ENCODE assay signal across 8 cellular contexts in the genomic region with DNA sequence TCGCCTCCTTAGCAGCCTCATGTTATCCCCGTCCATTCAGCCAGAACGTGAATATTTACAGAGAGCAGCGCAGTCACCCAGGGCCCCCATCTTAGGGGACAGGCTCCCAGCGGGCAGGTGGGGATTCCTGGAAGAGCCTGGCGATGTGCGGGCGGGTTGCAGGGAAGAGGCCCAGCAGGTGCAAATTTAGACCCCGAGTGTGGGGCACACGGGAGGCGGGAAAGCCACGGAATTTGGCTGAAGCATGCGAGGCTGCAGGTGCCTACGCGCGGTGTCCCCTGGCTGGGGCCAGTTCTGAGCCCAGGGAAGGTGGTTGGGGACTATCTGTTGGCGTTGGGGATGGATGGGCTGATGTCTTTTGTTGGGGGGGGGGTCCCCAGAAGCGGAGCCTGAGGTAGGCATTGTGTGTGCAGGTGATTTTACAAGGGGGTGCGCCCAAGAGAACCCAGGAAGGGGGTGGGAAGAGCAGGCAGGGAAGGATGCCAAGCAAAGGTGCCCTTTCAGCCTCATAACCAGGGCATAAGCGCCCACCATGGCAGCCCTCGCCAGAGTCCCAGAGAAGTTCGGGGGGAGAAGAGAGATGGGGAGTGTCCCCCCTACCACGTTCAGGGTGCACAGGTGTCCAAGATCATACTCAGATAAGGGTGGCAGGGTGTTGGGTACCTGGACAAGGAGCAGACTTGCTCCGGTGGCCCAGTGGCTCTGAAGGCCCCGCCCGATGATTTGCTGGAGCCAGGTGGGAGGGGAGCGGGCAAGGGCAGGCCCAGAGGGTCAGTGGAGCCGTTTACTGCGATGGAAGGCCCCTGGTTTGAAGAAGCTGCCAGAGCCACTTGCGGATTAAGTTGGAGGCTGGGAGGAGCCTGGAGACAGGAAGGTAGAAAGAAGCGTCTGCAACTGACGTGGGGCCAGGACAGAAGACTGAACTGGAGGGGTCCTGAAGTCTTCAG. TPM values are rescaled to one million over a fixed set of nuclear protein-coding genes. Genes with fewer than 3 reads are reported as not detected.
A peak's percentile ranks its signal among the peaks of the same experiment; 100 is the strongest.
DNase-seq lines count a peak whose midpoint lies in the region; ATAC-seq and TF ChIP-seq lines count a peak whose summit lies in the region.

No MANE protein-coding gene starts in this region.

- H3K4me3 ChIP-seq in WI38 (ENCODE audit: low read depth, low read length) (peak overlapping the region; percentile 87), hepatocyte (peak overlapping the region; percentile 84), skin epidermis (peak overlapping the region; percentile 84 to 100 (median 98))

- H4K5ac ChIP-seq in H9 (ENCODE audit: insufficient read length, low read depth, low read length) = no peak overlapping the region

- H3K4me1 Mint-ChIP-seq in H9 = peaks cover 19 to 23% of the 10 kb centered on the region in 2 experiments

- no peak overlapping the region for H3K9ac ChIP-seq in H9 (ENCODE audit: extremely low read depth, insufficient read length, low read length)

- no peak overlapping the region for H2BK12ac ChIP-seq in H9 (ENCODE audit: insufficient read length, low read depth, low read length)

- peak overlapping the region; percentile 74 to 94 for H3K4me3 Mint-ChIP-seq in H9

- H2AK5ac ChIP-seq in H9 (ENCODE audit: insufficient read length, low read length) = no peak overlapping the region

- H3K56ac ChIP-seq in H9 (ENCODE audit: insufficient read length, low read depth, low read length) = no peak overlapping the region

- H3K27ac ChIP-seq in H9 (ENCODE audit: insufficient read length, low read depth, low read length) (no peak overlapping the region), hepatocyte (peak overlapping the region; percentile 81), skin epidermis (peak overlapping the region in 17 of 21 experiments; percentile 90 to 99 (median 97))

- H3K27me3 ChIP-seq in H9 (ENCODE audit: insufficient read depth, low read length) = no peaks in the 10 kb centered on the region
- no peaks in the 10 kb centered on the region for H3K27me3 ChIP-seq in hepatocyte

- peaks cover 8% of the 10 kb centered on the region for H3K23me2 ChIP-seq in H9 (ENCODE audit: insufficient read length, low read depth, low read length, poor library complexity, severe bottlenecking)

- H3K4ac ChIP-seq in H9 (ENCODE audit: low read depth, low read length) = no peak overlapping the region

- H2BK5ac ChIP-seq in H9 (ENCODE audit: insufficient read length, low read length) = no peak overlapping the region

- H3K27me3 Mint-ChIP-seq in H9 (ENCODE audit: low read depth) = peaks cover 11% of the 10 kb centered on the region

- no peaks in the 10 kb centered on the region for H3K79me2 ChIP-seq in H9 (ENCODE audit: insufficient read depth, low read length)
- peaks cover 21% of the 10 kb centered on the region for H3K79me2 ChIP-seq in hepatocyte

- no peak overlapping the region for H3K18ac ChIP-seq in H9 (ENCODE audit: insufficient read length, low read depth, low read length)

- ATAC-seq in HG02610 (IDR thresholded peaks at IDR 0.05; ENCODE audit: unreplicated experiment) (no peak), GM19351 (IDR thresholded peaks at IDR 0.05; ENCODE audit: unreplicated experiment) (no peak), GM18858 (IDR thresholded peaks at IDR 0.05; ENCODE audit: unreplicated experiment) (no peak)

- H3K23ac ChIP-seq in H9 (ENCODE audit: insufficient read length, low read depth, low read length) = no peak overlapping the region

- no peak overlapping the region for H2BK120ac ChIP-seq in H9 (ENCODE audit: low read depth, low read length, poor library complexity, severe bottlenecking)

- peaks cover 5 to 7% of the 10 kb centered on the region in 2 experiments; a peak in 3 of 5 replicates for H3K9me3 Mint-ChIP-seq in H9

- no peak overlapping the region for H3T11ph ChIP-seq in H9 (ENCODE audit: low read length)

- H2BK15ac ChIP-seq in H9 (ENCODE audit: low read depth, low read length) = no peak overlapping the region

- TF ChIP-seq CTCF in H9 (conservative IDR thresholded peaks at IDR 0.05) (no peak), WI38 (IDR thresholded peaks at IDR 0.05; ENCODE audit: low read depth, low read length) (no peak), hepatocyte (IDR thresholded peaks at IDR 0.05; ENCODE audit: poor library complexity) (no peak)

- no peaks in the 10 kb centered on the region for H3K79me1 ChIP-seq in H9 (ENCODE audit: insufficient read depth, low read depth, low read length, poor library complexity, severe bottlenecking)

- H2AFZ ChIP-seq in H9 (ENCODE audit: low read length) (no peak overlapping the region), hepatocyte (no peak overlapping the region)

- H3K4me1 ChIP-seq in H9 (ENCODE audit: insufficient read depth, low read length) (no peaks in the 10 kb centered on the region), hepatocyte (ENCODE audit: insufficient read depth) (peaks cover 32% of the 10 kb centered on the region)

- no peak overlapping the region for H2BK20ac ChIP-seq in H9 (ENCODE audit: low read depth, low read length, poor library complexity, severe bottlenecking)

- H3K9me2 ChIP-seq in hepatocyte (replicated peaks; ENCODE audit: insufficient read depth) = no peaks in the 10 kb centered on the region

- H3K4me2 ChIP-seq in H9 (ENCODE audit: insufficient read depth, insufficient read length, low read length) = peak overlapping the region; percentile 80
- peak overlapping the region; percentile 90 for H3K4me2 ChIP-seq in hepatocyte

- no CpG with 5 or more reads among the region's 32 CpGs for whole genome bisulfite sequencing in H9 (ENCODE audit: extremely low coverage, insufficient read length, low lambda C conversion rate)
- WGBS in hepatocyte (ENCODE audit: low lambda C conversion rate, missing lambda C conversion rate) = 76% methylated on average over 31 of the region's 32 CpGs

- peaks cover 5% of the 10 kb centered on the region for H4K20me1 ChIP-seq in H9 (ENCODE audit: control insufficient read depth, insufficient read depth, insufficient read length)
- no peaks in the 10 kb centered on the region for H4K20me1 ChIP-seq in hepatocyte (ENCODE audit: insufficient read depth, poor library complexity, severe bottlenecking)

- H3K36me3 ChIP-seq in hepatocyte (replicated peaks; ENCODE audit: insufficient read depth, low read depth) = no peaks in the 10 kb centered on the region

- DNase-seq in H9 (no peak), hepatocyte (ENCODE audit: low spot score) (no peak)
- DNase-seq in activated effector memory CD4-positive, alpha-beta T cell treated with Interleukin-2 at 50 U/mL for 16 hours = no peak

- H4K91ac ChIP-seq in H9 (ENCODE audit: insufficient read length, low read depth, low read length) = no peak overlapping the region

- peaks cover 10 to 17% (median 10%) of the 10 kb centered on the region in 3 experiments; a peak in 6 of 7 replicates for H3K36me3 Mint-ChIP-seq in H9 (ENCODE audit: insufficient read depth in 1 of 3, low read depth in 3 of 3)

- no peak overlapping the region for H4K8ac ChIP-seq in H9 (replicated peaks; ENCODE audit: insufficient read length, low read depth, low read length)

- no peak overlapping the region; the same call in 1 of the 2 replicates for H3K14ac ChIP-seq in H9 (ENCODE audit: insufficient read depth, low read length)

- H3K9me3 ChIP-seq in H9 (ENCODE audit: control insufficient read depth, low read depth, low read length) (no peaks in the 10 kb centered on the region), hepatocyte (ENCODE audit: low read depth) (no peaks in the 10 kb centered on the region)

- H3K27ac Mint-ChIP-seq in H9 = peak overlapping the region in 2 of 3 experiments; percentile 89 to 90; a peak in 4 of 7 replicates

RNA-seq across cellular contexts. Expression of gene TPGS1, which starts 1.2 kb away (rescaled TPM):
- total RNA-seq in H9 (2021) = 7.4 and 8.1 TPM in 2 replicates
- total RNA-seq in hepatocyte = 35.8 and 44.9 TPM in 2 replicates
- 61.0 and 69.0 TPM in 2 replicates for polyA plus RNA-seq in hepatocyte

RNA-seq across cellular contexts. Expression of gene MADCAM1, which starts 12.2 kb away (rescaled TPM):
- total RNA-seq in H9 (2021) (0.72 and 1.2 TPM in 2 replicates), hepatocyte (1.2 and 4.0 TPM in 2 replicates)
- polyA plus RNA-seq in hepatocyte = 1.8 and 2.9 TPM in 2 replicates

RNA-seq across cellular contexts. Expression of gene CDC34, which starts 23.1 kb away (rescaled TPM):
- total RNA-seq in H9 (2021) = 109 and 112 TPM in 2 replicates
- total RNA-seq in hepatocyte = 89.9 and 105 TPM in 2 replicates
- 196 and 197 TPM in 2 replicates for polyA plus RNA-seq in hepatocyte

RNA-seq across cellular contexts. Expression of gene GZMM, which starts 35.4 kb away (rescaled TPM):
- total RNA-seq in H9 (2021) (0.64 and 0.66 TPM in 2 replicates), hepatocyte (not detected in 2 replicates)
- not detected in 2 replicates for polyA plus RNA-seq in hepatocyte

RNA-seq across cellular contexts. Expression of gene SHC2, which starts 47.6 kb away (rescaled TPM):
- total RNA-seq in H9 (2021) = 16.6 and 18.0 TPM in 2 replicates
- total RNA-seq in hepatocyte = 50.3 and 50.8 TPM in 2 replicates
- polyA plus RNA-seq in hepatocyte = 111 and 127 TPM in 2 replicates
